Comparison of ENCODE assay signal across 8 cellular contexts in the genomic region with DNA sequence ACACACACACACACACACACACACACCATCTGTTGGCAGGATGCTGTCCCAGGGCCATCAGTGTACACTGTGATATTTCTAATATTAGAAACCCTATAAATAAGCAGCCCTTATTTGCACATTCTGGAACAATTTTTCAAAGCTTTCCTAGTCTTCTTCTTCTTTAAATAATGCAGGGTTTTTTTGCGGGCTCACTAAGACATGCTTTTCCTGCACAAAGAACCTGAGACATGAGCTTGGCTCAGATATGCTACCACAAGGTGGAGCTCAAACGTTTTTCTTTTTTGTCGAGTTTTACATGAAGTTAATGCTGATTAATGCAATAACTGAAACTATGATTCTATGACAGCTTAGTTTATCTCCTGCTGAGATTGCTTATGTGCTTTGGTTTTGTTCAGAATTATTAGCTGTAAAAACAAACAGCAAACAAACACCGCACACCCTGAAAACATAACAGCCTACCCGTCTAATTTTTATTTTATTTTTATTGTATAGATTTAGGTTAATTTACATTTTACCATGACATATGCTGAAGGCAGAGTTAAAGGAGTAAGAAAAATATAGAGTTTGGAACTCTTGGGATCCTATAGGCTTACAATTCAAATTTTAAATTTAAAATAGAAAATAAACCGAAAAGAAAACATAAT.
DNase-seq lines count a peak whose midpoint lies in the region; ATAC-seq, FAIRE-seq and TF ChIP-seq lines count a peak whose summit lies in the region.

No MANE protein-coding gene starts in this region.

- H3K4me3 ChIP-seq in mesenchymal stem cell (ENCODE audit: insufficient read depth in 1 of 2, low read depth in 1 of 2, low read length in 2 of 2): no peak overlapping the region

- H2BK15ac ChIP-seq in mesenchymal stem cell (ENCODE audit: low read depth, poor library complexity, severe bottlenecking): no peak overlapping the region

- no peak overlapping the region for H3K27ac ChIP-seq in mesenchymal stem cell (ENCODE audit: low read length, poor library complexity, severe bottlenecking)

- 59% methylated on average over 3 of the region's 6 CpGs for WGBS in mesenchymal stem cell

- ATAC-seq in GM19372 (IDR thresholded peaks at IDR 0.05; ENCODE audit: low read depth, unreplicated experiment) (peak; percentile 58), GM21619 (IDR thresholded peaks at IDR 0.05; ENCODE audit: unreplicated experiment) (no peak), HG02759 (IDR thresholded peaks at IDR 0.05; ENCODE audit: unreplicated experiment) (no peak), GM18873 (IDR thresholded peaks at IDR 0.05; ENCODE audit: low FRiP score, unreplicated experiment) (no peak)

- peaks cover 4% of the 10 kb centered on the region for H3K4me1 ChIP-seq in mesenchymal stem cell (ENCODE audit: control insufficient read depth, insufficient read depth, low read depth, low read length)

- H3K4ac ChIP-seq in mesenchymal stem cell (ENCODE audit: low read depth in 1 of 2, low read length in 2 of 2): no peak overlapping the region

- H3K27me3 ChIP-seq in mesenchymal stem cell (ENCODE audit: control insufficient read depth in 1 of 2, insufficient read depth in 1 of 2, low read length in 2 of 2): no peaks in the 10 kb centered on the region

- no peaks in the 10 kb centered on the region for H3K9me3 ChIP-seq in mesenchymal stem cell (ENCODE audit: control insufficient read depth, low read length)

- no peak overlapping the region for H2AK5ac ChIP-seq in mesenchymal stem cell (ENCODE audit: low read length, severe bottlenecking)

- no peak overlapping the region for H3K18ac ChIP-seq in mesenchymal stem cell (ENCODE audit: low read depth in 1 of 2, low read length in 2 of 2)

- H3K14ac ChIP-seq in mesenchymal stem cell (ENCODE audit: low read length in 2 of 2): no peak overlapping the region

- H3K36me3 ChIP-seq in mesenchymal stem cell (ENCODE audit: control insufficient read depth in 1 of 2, insufficient read depth in 2 of 2, low read depth in 1 of 2, low read length in 2 of 2): no peaks in the 10 kb centered on the region

- no peak overlapping the region for H3K23ac ChIP-seq in mesenchymal stem cell (ENCODE audit: low read length in 2 of 2)

- no peak overlapping the region for H2BK5ac ChIP-seq in mesenchymal stem cell (ENCODE audit: low read depth, low read length, poor library complexity, severe bottlenecking)

- H2AFZ ChIP-seq in mesenchymal stem cell (ENCODE audit: low read depth, low read length): no peak overlapping the region

- H4K8ac ChIP-seq in mesenchymal stem cell (ENCODE audit: low read length): no peak overlapping the region

- no peak overlapping the region for H3K4me2 ChIP-seq in mesenchymal stem cell (ENCODE audit: low read length, poor library complexity, severe bottlenecking)

- H4K91ac ChIP-seq in mesenchymal stem cell (ENCODE audit: low read length): no peak overlapping the region

- peak; percentile 79 for TF ChIP-seq CTCF in D721Med (IDR thresholded peaks at IDR 0.05; ENCODE audit: insufficient read depth, missing control alignments)

- H3K9ac ChIP-seq in mesenchymal stem cell (ENCODE audit: low read length): peak overlapping the region; percentile 25

- no peak overlapping the region for H2BK120ac ChIP-seq in mesenchymal stem cell (ENCODE audit: low read depth, low read length)

- DNase-seq in D721Med (ENCODE audit: insufficient read length, low spot score) (no peak), NCI-H774 (lab: John Stamatoyannopoulos, UW) (peak; percentile 24), dermis microvascular lymphatic vessel endothelial cell (ENCODE audit: low read depth in 2 of 2) (peak; percentile 62 to 74), mesenchymal stem cell (peak; percentile 69)

- peak; percentile 32 for FAIRE-seq in D721Med (lab: Jason Lieb, UNC)

- no peak overlapping the region for H2BK12ac ChIP-seq in mesenchymal stem cell (ENCODE audit: low read length in 2 of 2)

- H3K79me1 ChIP-seq in mesenchymal stem cell (replicated peaks; ENCODE audit: low read length, poor library complexity, severe bottlenecking): no peaks in the 10 kb centered on the region
